ENCODE assay signal across 24 cellular contexts in the genomic region with DNA sequence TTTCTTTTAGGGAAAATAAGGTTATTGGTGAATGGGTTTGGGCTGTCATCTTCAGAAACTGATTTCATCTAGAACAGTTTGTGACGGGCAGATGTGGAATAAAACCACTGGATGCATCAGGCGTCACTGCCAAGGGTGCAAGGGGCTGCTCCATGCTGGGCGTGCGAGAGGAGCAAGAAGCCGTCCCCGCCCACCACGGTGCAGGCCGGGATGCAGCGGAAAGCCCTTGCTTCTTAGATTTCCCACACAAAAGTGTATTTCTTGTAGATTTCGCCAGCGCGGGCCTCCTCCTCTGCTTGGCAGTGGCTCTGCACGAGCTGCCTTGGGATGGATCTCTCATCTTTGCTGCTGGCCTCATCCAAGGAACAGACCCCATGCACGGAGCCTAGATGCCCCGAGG.
"Had no signal": no experiment of that assay in that cellular context is flagged by ENCODE, and none has a peak within 500 bp of the region (broad histone marks: within the 10 kb centered on the region; RNA-seq: fewer than 3 reads in every experiment).

No MANE protein-coding gene starts in this region.

- H3K27ac Mint-ChIP-seq: activated B cell treated with CpG ODN at 0.5 μM for 24 hours; activated CD4-positive, alpha-beta T cell treated with anti-CD3 and anti-CD28 coated beads, Interleukin-2, amount 10 ng/mL, durations not matched to agents 24 days and 14 days; activated CD8-positive, alpha-beta memory T cell treated with anti-CD3 and anti-CD28 coated beads, Interleukin-2, amount 10 ng/mL, durations not matched to agents 7 days and 5 days; activated naive CD8-positive, alpha-beta T cell; T-helper 17 cell had no signal

- H3K4me3 Mint-ChIP-seq: activated B cell treated with CpG ODN at 0.5 μM for 24 hours; activated CD4-positive, alpha-beta T cell treated with anti-CD3 and anti-CD28 coated beads, Interleukin-2, amount 10 ng/mL, durations not matched to agents 24 days and 14 days; activated CD8-positive, alpha-beta memory T cell treated with anti-CD3 and anti-CD28 coated beads, Interleukin-2, amount 10 ng/mL, durations not matched to agents 7 days and 5 days; activated naive CD8-positive, alpha-beta T cell; activated T-cell treated with anti-CD3 and anti-CD28 coated beads, Interleukin-2, amount 50 U/mL, for 4 hours; brain; central memory CD8-positive, alpha-beta T cell; T-helper 17 cell had no signal

- H3K27me3 Mint-ChIP-seq: activated B cell treated with CpG ODN at 0.5 μM for 24 hours; activated CD4-positive, alpha-beta T cell treated with anti-CD3 and anti-CD28 coated beads, Interleukin-2, amount 10 ng/mL, durations not matched to agents 24 days and 14 days; activated CD8-positive, alpha-beta memory T cell treated with anti-CD3 and anti-CD28 coated beads, Interleukin-2, amount 10 ng/mL, durations not matched to agents 7 days and 5 days; activated naive CD8-positive, alpha-beta T cell; brain; central memory CD8-positive, alpha-beta T cell; T-helper 17 cell had no signal

- H3K36me3 Mint-ChIP-seq: activated CD8-positive, alpha-beta memory T cell treated with anti-CD3 and anti-CD28 coated beads, Interleukin-2, amount 10 ng/mL, durations not matched to agents 7 days and 5 days had no signal

- H3K4me1 Mint-ChIP-seq: activated B cell treated with CpG ODN at 0.5 μM for 24 hours; activated CD4-positive, alpha-beta T cell treated with anti-CD3 and anti-CD28 coated beads, Interleukin-2, amount 10 ng/mL, durations not matched to agents 24 days and 14 days; activated CD8-positive, alpha-beta memory T cell treated with anti-CD3 and anti-CD28 coated beads, Interleukin-2, amount 10 ng/mL, durations not matched to agents 7 days and 5 days; central memory CD8-positive, alpha-beta T cell had no signal

- ATAC-seq: activated CD8-positive, alpha-beta memory T cell treated with anti-CD3 and anti-CD28 coated beads, Interleukin-2, amount 10 ng/mL, durations not matched to agents 7 days and 5 days; activated T-cell treated with anti-CD3 and anti-CD28 coated beads, Interleukin-2, amount 50 U/mL, for 4 hours; PC-3; T-helper 17 cell had no signal

- H3K9me3 Mint-ChIP-seq: activated B cell treated with CpG ODN at 0.5 μM for 24 hours; activated CD4-positive, alpha-beta T cell treated with anti-CD3 and anti-CD28 coated beads, Interleukin-2, amount 10 ng/mL, durations not matched to agents 24 days and 14 days; activated T-cell treated with anti-CD3 and anti-CD28 coated beads, Interleukin-2, amount 50 U/mL, for 4 hours; brain; central memory CD8-positive, alpha-beta T cell had no signal

- DNase-seq: activated B cell treated with CpG ODN at 0.5 μM for 24 hours; activated CD4-positive, alpha-beta T cell treated with anti-CD3 and anti-CD28 coated beads for 1 hour; activated CD4-positive, alpha-beta T cell treated with anti-CD3 and anti-CD28 coated beads, Interleukin-2, amount 10 ng/mL, durations not matched to agents 24 days and 14 days; activated CD4-positive, alpha-beta T cell treated with anti-CD3 and anti-CD28 coated beads, Interleukin-2, amount 50 U/mL, for 48 hours; activated CD8-positive, alpha-beta memory T cell treated with anti-CD3 and anti-CD28 coated beads, Interleukin-2, amount 10 ng/mL, durations not matched to agents 7 days and 5 days; activated effector memory CD4-positive, alpha-beta T cell treated with anti-CD3 and anti-CD28 coated beads, Interleukin-2, amount 50 U/mL, for 16 hours; activated naive CD4-positive, alpha-beta T cell treated with Interleukin-2 at 50 U/mL for 16 hours; activated T-cell treated with anti-CD3 and anti-CD28 coated beads, Interleukin-2, amount 50 U/mL, for 4 hours; amygdala; Karpas-422; MM.1S; NCI-H1105; NCI-H1436; NCI-H1694 treated with DMSO at 0.1 percent for 48 hours; NCI-H2029 treated with DMSO at 0.1 percent for 48 hours; NCI-H510A treated with DMSO at 0.1 percent for 48 hours; NCI-H69; PC-3; SIG-M5; T-helper 17 cell; T-helper 9 cell had no signal
